ENCODE assay signal across 8 cellular contexts in genomic region chr17:67800495-67800928, GRCh38. TPM values are rescaled to one million over a fixed set of nuclear protein-coding genes. Genes with fewer than 3 reads are reported as not detected.
DNase-seq lines count a peak whose midpoint lies in the region; ATAC-seq and TF ChIP-seq lines count a peak whose summit lies in the region.

No MANE protein-coding gene starts in this region.

- H3K27ac ChIP-seq in coronary artery = no peak overlapping the region

- H3K27me3 Mint-ChIP-seq in T-helper 17 cell (peaks cover 5% of the 10 kb centered on the region), MCF 10A (ENCODE audit: insufficient read depth, unreplicated experiment) (peaks cover 12% of the 10 kb centered on the region)

- no peak overlapping the region for H3K4me3 ChIP-seq in GM06990 (replicated peaks; ENCODE audit: low read depth, low read length)
- H3K4me3 ChIP-seq in HFF-Myc (replicated peaks; ENCODE audit: low read depth, low read length) = no peak overlapping the region
- H3K4me3 ChIP-seq in coronary artery = no peak overlapping the region

- H3K9me3 ChIP-seq in T-helper 17 cell (ENCODE audit: control insufficient read depth, low read length, poor library complexity, severe bottlenecking) = no peaks in the 10 kb centered on the region

- intact Hi-C loops in MCF 10A (cut with micrococcal nuclease) = loop anchor here (1.0 kb wide), 1 partner anchor 24 kb away; no protein-coding TSS in a partner anchor

- peak; percentile 64 for ATAC-seq in T-helper 17 cell

- H3K4me1 Mint-ChIP-seq in T-helper 17 cell (peaks cover 3% of the 10 kb centered on the region), MCF 10A (ENCODE audit: insufficient read depth, unreplicated experiment) (no peaks in the 10 kb centered on the region)

- CTCF ChIA-PET in MCF 10A (lab: Yijun Ruan, JAX) = interaction anchor here (0.7 to 1.9 kb wide), 5 partner anchors 7 to 1424 kb away, joined by 3 to 6 read pairs (median 4); partner anchors contain the start of gene NOL11

- H3K36me3 Mint-ChIP-seq in T-helper 17 cell (ENCODE audit: low read depth) (no peaks in the 10 kb centered on the region), MCF 10A (ENCODE audit: insufficient read depth, unreplicated experiment) (no peaks in the 10 kb centered on the region)

- BruUV-seq in MCF 10A (replicated peaks; lab: Mats Ljungman, UMichigan) = no TSS peak

- DNase-seq in GM06990 (ENCODE audit: extremely low read depth, insufficient read length) (peak; percentile 56), HFF-Myc (ENCODE audit: extremely low read depth, low read depth) (peak; percentile 37), NCI-H146 (lab: John Stamatoyannopoulos, UW) (peak; percentile 76), T-helper 17 cell (peak; percentile 11 to 16 (median 14)), MCF 10A (ENCODE audit: unreplicated experiment) (peak; percentile 83), iPS-NIHi7 (ENCODE audit: extremely low spot score) (peak; percentile 90), coronary artery (ENCODE audit: low spot score) (no peak)
- DNase-seq in stimulated activated CD4-positive, alpha-beta T cell treated with anti-CD3 and anti-CD28 coated beads, Interleukin-12 subunit alpha, Interleukin-12 subunit beta, amount 100 ng/mL, for 4 hours = peak; percentile 41

- no peak overlapping the region for H3K27ac Mint-ChIP-seq in T-helper 17 cell
- H3K27ac Mint-ChIP-seq in MCF 10A (ENCODE audit: low read depth, unreplicated experiment) = no peak overlapping the region

- no peaks in the 10 kb centered on the region for H3K27me3 ChIP-seq in GM06990 (replicated peaks; ENCODE audit: control insufficient read depth, insufficient read depth, low read length)

- POLR2A ChIA-PET in MCF 10A (lab: Yijun Ruan, JAX) = no interaction called here

- no peaks in the 10 kb centered on the region for H3K9me3 Mint-ChIP-seq in MCF 10A (ENCODE audit: unreplicated experiment)

- no peaks in the 10 kb centered on the region for H3K36me3 ChIP-seq in GM06990 (ENCODE audit: control insufficient read depth, insufficient read depth, low read length)

- no peak overlapping the region for H3K4me3 Mint-ChIP-seq in T-helper 17 cell
- H3K4me3 Mint-ChIP-seq in MCF 10A (ENCODE audit: unreplicated experiment) = no peak overlapping the region

- TF ChIP-seq CTCF in GM06990 (IDR thresholded peaks at IDR 0.05; ENCODE audit: insufficient read depth, low read length, poor library complexity, severe bottlenecking) (peak; percentile 88), HFF-Myc (IDR thresholded peaks at IDR 0.05; ENCODE audit: low read depth, low read length, missing control alignments) (peak; percentile 73), MCF 10A (IDR thresholded peaks at IDR 0.05; ENCODE audit: unreplicated experiment) (peak; percentile 62), coronary artery (IDR thresholded peaks at IDR 0.05) (no peak)

RNA-seq across cellular contexts. Expression of gene BPTF, which starts 24.8 kb away (rescaled TPM):
- total RNA-seq in T-helper 17 cell = 100 to 1,000 TPM; 138 to 145 TPM
- 54.9 and 63.7 TPM in 2 replicates for total RNA-seq in MCF 10A (2022)
